Comparison of ENCODE assay signal across 10 cellular contexts in genomic region chr11:77823775-77824174, GRCh38. TPM values are rescaled to one million over a fixed set of nuclear protein-coding genes. Genes with fewer than 3 reads are reported as not detected.
DNase-seq lines count a peak whose midpoint lies in the region; ATAC-seq and TF ChIP-seq lines count a peak whose summit lies in the region.
"Had no signal": no experiment of that assay in that cellular context is flagged by ENCODE, and none has a peak within 500 bp of the region (broad histone marks: within the 10 kb centered on the region; RNA-seq: fewer than 3 reads in every experiment).

No MANE protein-coding gene starts in this region.

- H3K27ac ChIP-seq in esophagus muscularis mucosa (replicated peaks in 1 of 4) (peak overlapping the region; percentile 63 to 74 (median 68)), osteoblast (ENCODE audit: low read depth, low read length) (peak overlapping the region; percentile 36)

- WGBS in esophagus muscularis mucosa = 28% methylated on average over 1 of the region's 1 CpG

- no peaks in the 10 kb centered on the region for H3K27me3 Mint-ChIP-seq in activated CD4-positive, alpha-beta T cell treated with anti-CD3 and anti-CD28 coated beads, Interleukin-2, amount 10 ng/mL, durations not matched to agents 7 days and 5 days

- peaks cover 20% of the 10 kb centered on the region for H3K79me2 ChIP-seq in osteoblast (ENCODE audit: insufficient read depth, low read length)

- CTCF ChIA-PET in activated CD4-positive, alpha-beta T cell treated with anti-CD3 and anti-CD28 coated beads, Interleukin-2, amount 10 ng/mL, durations not matched to agents 7 days and 5 days (lab: Charles Lee) = no interaction called here

- peaks cover 13 to 19% of the 10 kb centered on the region in 2 donors for H3K36me3 Mint-ChIP-seq in activated naive CD4-positive, alpha-beta T cell treated with anti-CD3 and anti-CD28 coated beads, Interleukin-2, amount 50 U/mL, for 72 hours
- H3K36me3 Mint-ChIP-seq in activated CD4-positive, alpha-beta T cell treated with anti-CD3 and anti-CD28 coated beads, Interleukin-2, amount 10 ng/mL, durations not matched to agents 7 days and 5 days (ENCODE audit: low read depth) = peaks cover 4% of the 10 kb centered on the region

- H3K27me3 ChIP-seq in esophagus muscularis mucosa (no peaks in the 10 kb centered on the region), osteoblast (ENCODE audit: insufficient read depth, low read length) (no peaks in the 10 kb centered on the region)

- no peaks in the 10 kb centered on the region for H3K9me3 Mint-ChIP-seq in activated naive CD4-positive, alpha-beta T cell treated with anti-CD3 and anti-CD28 coated beads, Interleukin-2, amount 50 U/mL, for 72 hours
- no peaks in the 10 kb centered on the region for H3K9me3 Mint-ChIP-seq in activated CD4-positive, alpha-beta T cell treated with anti-CD3 and anti-CD28 coated beads, Interleukin-2, amount 10 ng/mL, durations not matched to agents 7 days and 5 days

- H3K36me3 ChIP-seq in esophagus muscularis mucosa (no peaks in the 10 kb centered on the region), osteoblast (ENCODE audit: insufficient read depth, low read length) (no peaks in the 10 kb centered on the region), mucosa of descending colon (ENCODE audit: low read depth) (no peaks in the 10 kb centered on the region)

- intact Hi-C loops in esophagus muscularis mucosa (cut with DNase I) = loop anchor here (10.0 kb wide), 1 partner anchor 171 kb away; the partner anchor contains the start of gene INTS4
- intact Hi-C loops in mucosa of descending colon (cut with DNase I, micrococcal nuclease) = loop anchor here in 1 of 2 donors (5.0 kb wide), 1 partner anchor 179 kb away; no protein-coding TSS in a partner anchor

- POLR2A ChIA-PET in activated CD4-positive, alpha-beta T cell treated with anti-CD3 and anti-CD28 coated beads, Interleukin-2, amount 10 ng/mL, durations not matched to agents 7 days and 5 days (lab: Charles Lee) = no interaction called here

- H3K4me3 Mint-ChIP-seq in activated CD4-positive, alpha-beta T cell treated with anti-CD3 and anti-CD28 coated beads, Interleukin-2, amount 10 ng/mL, durations not matched to agents 7 days and 5 days = no peak overlapping the region

- no peak for TF ChIP-seq EP300 in esophagus muscularis mucosa (IDR thresholded peaks at IDR 0.05)

- TF ChIP-seq POLR2A in esophagus muscularis mucosa (IDR thresholded peaks at IDR 0.05; ENCODE audit: low read depth) = no peak

- H3K4me1 ChIP-seq in esophagus muscularis mucosa (peaks cover 34 to 43% (median 39%) of the 10 kb centered on the region in 4 donors), osteoblast (ENCODE audit: insufficient read depth, low read length) (peaks cover 27% of the 10 kb centered on the region), mucosa of descending colon (ENCODE audit: low read depth) (peaks cover 5% of the 10 kb centered on the region)

- peaks cover 5% of the 10 kb centered on the region for H4K20me1 ChIP-seq in osteoblast (ENCODE audit: insufficient read depth, low read length)

- H2AFZ ChIP-seq in osteoblast (ENCODE audit: low read length) = peak overlapping the region; percentile 79

- ATAC-seq in activated naive CD4-positive, alpha-beta T cell treated with anti-CD3 and anti-CD28 coated beads, Interleukin-2, amount 50 U/mL, for 72 hours = no peak
- ATAC-seq in mucosa of descending colon = no peak

- no peak for TF ChIP-seq CTCF in esophagus muscularis mucosa (IDR thresholded peaks at IDR 0.05)
- no peak for TF ChIP-seq CTCF in osteoblast (IDR thresholded peaks at IDR 0.05; ENCODE audit: extremely low read depth, low read depth, low read length)
- no peak for TF ChIP-seq CTCF in mucosa of descending colon (IDR thresholded peaks at IDR 0.05)

- H3K27ac Mint-ChIP-seq in activated naive CD4-positive, alpha-beta T cell treated with anti-CD3 and anti-CD28 coated beads, Interleukin-2, amount 50 U/mL, for 72 hours = no peak overlapping the region
- H3K27ac Mint-ChIP-seq in activated CD4-positive, alpha-beta T cell treated with anti-CD3 and anti-CD28 coated beads, Interleukin-2, amount 10 ng/mL, durations not matched to agents 7 days and 5 days = no peak overlapping the region

- H3K9me3 ChIP-seq in esophagus muscularis mucosa (no peaks in the 10 kb centered on the region), osteoblast (ENCODE audit: low read depth, low read length) (no peaks in the 10 kb centered on the region), mucosa of descending colon (no peaks in the 10 kb centered on the region)

- peak; percentile 29 for DNase-seq in AG08396 (ENCODE audit: low spot score)
- peak; percentile 27 for DNase-seq in LHCN-M2 (ENCODE audit: low read depth)
- no peak for DNase-seq in esophagus muscularis mucosa (ENCODE audit: extremely low spot score)
- peak; percentile 90 for DNase-seq in osteoblast (ENCODE audit: insufficient read length, low spot score, missing footprints)
- DNase-seq in activated naive CD4-positive, alpha-beta T cell treated with anti-CD3 and anti-CD28 coated beads, Interleukin-2, amount 50 U/mL, for 72 hours (ENCODE audit: low spot score in 2 of 2) = no peak
- DNase-seq in mucosa of descending colon = no peak
- DNase-seq in activated CD4-positive, alpha-beta T cell treated with anti-CD3 and anti-CD28 coated beads, Interleukin-2, amount 10 ng/mL, durations not matched to agents 7 days and 5 days = no peak
- no peak for DNase-seq in NCI-H1930 (lab: John Stamatoyannopoulos, UW)
- DNase-seq: activated T-cell treated with anti-CD3 and anti-CD28 coated beads, Interleukin-2, amount 50 U/mL, for 48 hours; NCI-H2107 had no signal

- H3K4me3 ChIP-seq in esophagus muscularis mucosa (peak overlapping the region; percentile 8 to 34 (median 26)), osteoblast (ENCODE audit: insufficient read depth, low read length) (peak overlapping the region; percentile 49), mucosa of descending colon (no peak overlapping the region)

- H3K4me1 Mint-ChIP-seq in activated CD4-positive, alpha-beta T cell treated with anti-CD3 and anti-CD28 coated beads, Interleukin-2, amount 10 ng/mL, durations not matched to agents 7 days and 5 days = peaks cover 13% of the 10 kb centered on the region

- peak overlapping the region; percentile 75 for H3K4me2 ChIP-seq in osteoblast (ENCODE audit: insufficient read depth, low read length)

RNA-seq across cellular contexts. Expression of gene AAMDC, which starts 2.8 kb away (rescaled TPM):
- total RNA-seq in LHCN-M2 (2014; rRNA removed) (22.0 and 29.7 TPM in 2 replicates), esophagus muscularis mucosa (10 to 100 TPM; 39.0 to 73.7 (median 68.0) TPM), osteoblast (14.8 and 15.6 TPM in 2 replicates), mucosa of descending colon (10 to 100 TPM; 22.9 to 28.1 (median 27.9) TPM)
- 135 TPM for polyA plus RNA-seq in LHCN-M2 (2012)
- total RNA-seq in activated naive CD4-positive, alpha-beta T cell treated with anti-CD3 and anti-CD28 coated beads, Interleukin-2, amount 50 U/mL, for 72 hours = 1 to 10 TPM; 6.4 to 7.8 TPM
- total RNA-seq in activated CD4-positive, alpha-beta T cell treated with anti-CD3 and anti-CD28 coated beads, Interleukin-2, amount 10 ng/mL, durations not matched to agents 7 days and 5 days = 10 to 100 TPM in 1 of 2 experiments, 1 to 10 TPM in 1; 9.8 to 18.8 TPM

RNA-seq across cellular contexts. Expression of gene RSF1, which starts 3.3 kb away (rescaled TPM):
- 19.5 and 48.9 TPM in 2 replicates for total RNA-seq in LHCN-M2 (2014; rRNA removed)
- polyA plus RNA-seq in LHCN-M2 (2012) = 13.7 TPM
- 10 to 100 TPM; 70.3 to 96.3 (median 73.1) TPM for total RNA-seq in esophagus muscularis mucosa
- 36.9 and 41.8 TPM in 2 replicates for total RNA-seq in osteoblast
- 10 to 100 TPM; 51.2 to 65.3 TPM for total RNA-seq in activated naive CD4-positive, alpha-beta T cell treated with anti-CD3 and anti-CD28 coated beads, Interleukin-2, amount 50 U/mL, for 72 hours
- total RNA-seq in mucosa of descending colon = 10 to 100 TPM; 43.7 to 80.2 (median 44.4) TPM
- 10 to 100 TPM; 57.8 to 62.5 TPM for total RNA-seq in activated CD4-positive, alpha-beta T cell treated with anti-CD3 and anti-CD28 coated beads, Interleukin-2, amount 10 ng/mL, durations not matched to agents 7 days and 5 days

Comparison
In these comparisons a context has a peak if more than half of its experiments do, and no peak if none do; other contexts are left out.
1. DNase-seq: peak in AG08396 (single experiment), LHCN-M2 (single experiment) and osteoblast (single experiment); none in esophagus muscularis mucosa (single experiment), activated naive CD4-positive, alpha-beta T cell treated with anti-CD3 and anti-CD28 coated beads, Interleukin-2, amount 50 U/mL, for 72 hours (0 of 2), mucosa of descending colon (0 of 3), activated CD4-positive, alpha-beta T cell treated with anti-CD3 and anti-CD28 coated beads, Interleukin-2, amount 10 ng/mL, durations not matched to agents 7 days and 5 days (single experiment) and NCI-H1930 (0 of 2).